ENCODE assay signal across 20 cellular contexts in the genomic region with DNA sequence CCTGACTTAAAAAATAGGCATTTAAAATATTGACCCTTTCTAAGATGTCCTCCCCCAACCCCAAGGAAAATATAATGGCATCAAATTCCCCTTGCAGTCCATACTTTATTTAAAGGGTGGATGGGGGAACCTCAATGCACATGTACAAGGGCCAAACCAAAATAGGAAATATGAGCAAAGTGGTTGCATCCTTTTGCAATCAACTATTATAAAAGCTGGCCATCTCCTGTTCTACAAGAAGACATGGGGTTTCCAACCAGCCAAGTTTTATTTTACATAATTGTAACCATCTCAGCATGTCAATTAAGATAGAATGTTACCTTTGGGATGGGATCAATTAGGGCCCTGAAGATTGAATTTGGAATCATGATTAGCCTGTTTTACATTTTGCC.
"Had no signal": no experiment of that assay in that cellular context is flagged by ENCODE, and none has a peak within 500 bp of the region (broad histone marks: within the 10 kb centered on the region; RNA-seq: fewer than 3 reads in every experiment).

No MANE protein-coding gene starts in this region.

- ATAC-seq: activated T-cell treated with anti-CD3 and anti-CD28 coated beads, Interleukin-2, amount 50 U/mL, for 4 hours; left lobe of liver; lower lobe of right lung; mucosa of descending colon; right lobe of liver; stimulated activated naive CD8-positive, alpha-beta T cell treated with anti-CD3 and anti-CD28 coated beads, Interleukin-15, amount 100 ng/mL, for 72 hours had no signal

- H3K4me1 Mint-ChIP-seq: immature natural killer cell had no signal

- H3K9me3 Mint-ChIP-seq: activated naive CD8-positive, alpha-beta T cell treated with anti-CD3 and anti-CD28 coated beads for 36 hours; activated T-cell treated with anti-CD3 and anti-CD28 coated beads, Interleukin-2, amount 50 U/mL, for 4 hours; activated T-helper 2 cell treated with anti-CD3 and anti-CD28 coated beads, Interferon-gamma antibody, Interleukin-2, Interleukin-4, amounts not matched to agents 10 μg/mL and 5 μg/mL and 100 μg/mL, durations not matched to agents 14 hours and 24 hours and 36 hours; stimulated activated naive CD8-positive, alpha-beta T cell treated with anti-CD3 and anti-CD28 coated beads, Interleukin-15, amount 100 ng/mL, for 72 hours had no signal

- DNase-seq: activated CD4-positive, alpha-beta T cell treated with anti-CD3 and anti-CD28 coated beads for 4 hours; activated CD4-positive, alpha-beta T cell treated with anti-CD3 and anti-CD28 coated beads, Interleukin-2, amount 50 U/mL, for 48 hours; activated CD4-positive, CD25-positive, alpha-beta regulatory T cell; activated CD8-positive, alpha-beta memory T cell treated with anti-CD3 and anti-CD28 coated beads, Interleukin-2, amount 50 U/mL, for 48 hours; activated naive CD4-positive, alpha-beta T cell; activated naive CD8-positive, alpha-beta T cell treated with anti-CD3 and anti-CD28 coated beads for 36 hours; activated T-cell treated with anti-CD3 and anti-CD28 coated beads, Interleukin-2, amount 50 U/mL, for 4 hours; amniotic stem cell; esophagus squamous epithelium; immature natural killer cell; lower lobe of right lung; mesendoderm; mucosa of descending colon; nucleus accumbens; right lobe of liver; stimulated activated CD4-positive, alpha-beta T cell treated with anti-CD3 and anti-CD28 coated beads, Interleukin-1b, Interleukin-23, amount 100 ng/mL, for 48 hours; stimulated activated naive CD8-positive, alpha-beta T cell treated with anti-CD3 and anti-CD28 coated beads, Interleukin-15, amount 100 ng/mL, for 72 hours; tibial artery had no signal

- H3K4me3 Mint-ChIP-seq: activated naive CD8-positive, alpha-beta T cell treated with anti-CD3 and anti-CD28 coated beads for 36 hours; activated T-cell treated with anti-CD3 and anti-CD28 coated beads, Interleukin-2, amount 50 U/mL, for 4 hours; immature natural killer cell; stimulated activated naive CD8-positive, alpha-beta T cell treated with anti-CD3 and anti-CD28 coated beads, Interleukin-15, amount 100 ng/mL, for 72 hours had no signal

- H3K27me3 Mint-ChIP-seq: activated naive CD8-positive, alpha-beta T cell treated with anti-CD3 and anti-CD28 coated beads for 36 hours; stimulated activated naive CD8-positive, alpha-beta T cell treated with anti-CD3 and anti-CD28 coated beads, Interleukin-15, amount 100 ng/mL, for 72 hours had no signal

- H3K27ac Mint-ChIP-seq: activated naive CD8-positive, alpha-beta T cell treated with anti-CD3 and anti-CD28 coated beads for 36 hours; activated T-helper 2 cell treated with anti-CD3 and anti-CD28 coated beads, Interferon-gamma antibody, Interleukin-2, Interleukin-4, amounts not matched to agents 10 μg/mL and 5 μg/mL and 100 μg/mL, durations not matched to agents 14 hours and 24 hours and 36 hours; immature natural killer cell; stimulated activated naive CD8-positive, alpha-beta T cell treated with anti-CD3 and anti-CD28 coated beads, Interleukin-15, amount 100 ng/mL, for 72 hours had no signal

- H3K36me3 Mint-ChIP-seq: activated naive CD8-positive, alpha-beta T cell treated with anti-CD3 and anti-CD28 coated beads for 36 hours; immature natural killer cell had no signal
